2 cellular contexts compared by ENCODE assay signal in genomic region chr14:63413009-63413408, GRCh38.
TF ChIP-seq lines count a peak whose summit lies in the region.

No MANE protein-coding gene starts in this region.

TF ChIP-seq in liver, 16 proteins besides CTCF, POLR2A, EP300 and RAD21 (continued from another document):
- peak; percentile 97 for TF ChIP-seq REST (IDR thresholded peaks at IDR 0.05)

TF ChIP-seq in HepG2, 621 proteins besides CTCF, POLR2A, EP300 and RAD21:
- TF ChIP-seq HNF1A (IDR thresholded peaks at IDR 0.05; ENCODE audit: low read depth) (no peak), HNF1A (CRISPR knock-in tag; IDR thresholded peaks at IDR 0.05; ENCODE audit: borderline replicate concordance) (no peak), REST (IDR thresholded peaks at IDR 0.05; ENCODE audit: borderline replicate concordance in 1 of 2, low read depth in 1 of 2, low read length in 2 of 2) (peak in 1 of 2 experiments; percentile 82; a peak in 1 of 4 replicates)
